27 cellular contexts compared by ENCODE assay signal in genomic region chr1:7068552-7068951, GRCh38.
"Had no signal": no experiment of that assay in that cellular context is flagged by ENCODE, and none has a peak within 500 bp of the region (broad histone marks: within the 10 kb centered on the region; RNA-seq: fewer than 3 reads in every experiment).

No MANE protein-coding gene starts in this region.

- H3K36me3 Mint-ChIP-seq: immature natural killer cell; mesothelial cell of epicardium; naive B cell; natural killer cell; neural progenitor cell; stimulated activated memory B cell treated with anti-CD40 and anti-IgM and Interleukin-4, amounts not matched to agents 10 μg/mL and 1 μg/mL and 100 μg/mL, for 72 hours; type B pancreatic cell had no signal

- H3K36me3 ChIP-seq: left ventricle myocardium inferior, neural progenitor cell, neutrophil, ovary, right atrium auricular region, tibial nerve, uterus had no signal

- ATAC-seq: left colon; natural killer cell; sciatic nerve; stimulated activated memory B cell treated with anti-CD40 and anti-IgM and Interleukin-4, amounts not matched to agents 10 μg/mL and 1 μg/mL and 100 μg/mL, for 72 hours; stimulated activated naive CD8-positive, alpha-beta T cell treated with anti-CD3 and anti-CD28 coated beads, Interleukin-15, amount 100 ng/mL, for 72 hours had no signal

- H3K27ac ChIP-seq: left ventricle myocardium inferior, neural progenitor cell, neutrophil, ovary, right atrium auricular region, skin epidermis, tibial nerve, uterus had no signal

- H3K4me3 ChIP-seq: left ventricle myocardium inferior, lung, neural progenitor cell, ovary, right atrium auricular region, skin epidermis, tibial nerve, uterus had no signal

- H2AFZ ChIP-seq: neural progenitor cell had no signal

- H3K9me3 ChIP-seq: left ventricle myocardium inferior, neutrophil, ovary, right atrium auricular region, tibial nerve, uterus had no signal

- H3K4me1 Mint-ChIP-seq: mesothelial cell of epicardium; natural killer cell; stimulated activated memory B cell treated with anti-CD40 and anti-IgM and Interleukin-4, amounts not matched to agents 10 μg/mL and 1 μg/mL and 100 μg/mL, for 72 hours; stimulated activated naive CD8-positive, alpha-beta T cell treated with anti-CD3 and anti-CD28 coated beads, Interleukin-15, amount 100 ng/mL, for 72 hours had no signal

- H3K27me3 ChIP-seq: ovary, right atrium auricular region, tibial nerve, uterus had no signal

- H3K27ac Mint-ChIP-seq: immature natural killer cell; mesothelial cell of epicardium; naive B cell; natural killer cell; nephron progenitor cell; neural progenitor cell; progenitor cell of endocrine pancreas; stimulated activated memory B cell treated with anti-CD40 and anti-IgM and Interleukin-4, amounts not matched to agents 10 μg/mL and 1 μg/mL and 100 μg/mL, for 72 hours; stimulated activated naive CD8-positive, alpha-beta T cell treated with anti-CD3 and anti-CD28 coated beads, Interleukin-15, amount 100 ng/mL, for 72 hours; type B pancreatic cell had no signal

- H3K9ac ChIP-seq: neural progenitor cell had no signal

- H3K4me1 ChIP-seq: uterus had no signal

- H3K4me2 ChIP-seq: neural progenitor cell had no signal

- H3K9me3 Mint-ChIP-seq: immature natural killer cell; mesothelial cell of epicardium; natural killer cell; nephron progenitor cell; neural progenitor cell; stimulated activated naive CD8-positive, alpha-beta T cell treated with anti-CD3 and anti-CD28 coated beads, Interleukin-15, amount 100 ng/mL, for 72 hours; type B pancreatic cell had no signal

- DNase-seq: hypothalamus; immature natural killer cell; kidney; left colon; left ventricle myocardium inferior; mesendoderm; naive B cell; natural killer cell; nephron progenitor cell; occipital lobe; ovary; stimulated activated CD4-positive, alpha-beta T cell treated with anti-CD3 and anti-CD28 coated beads, Interleukin-12 subunit alpha, Interleukin-12 subunit beta, amount 100 ng/mL, for 4 hours; stimulated activated CD4-positive, alpha-beta T cell treated with anti-CD3 and anti-CD28 coated beads, Interleukin-4, amount 100 ng/mL, for 24 hours; stimulated activated naive CD4-positive, alpha-beta T cell treated with Interleukin-2 at 50 U/mL for 16 hours; stimulated activated naive CD8-positive, alpha-beta T cell treated with anti-CD3 and anti-CD28 coated beads, Interleukin-15, amount 100 ng/mL, for 72 hours; uterus had no signal

- H3K4me3 Mint-ChIP-seq: immature natural killer cell; mesothelial cell of epicardium; natural killer cell; stimulated activated memory B cell treated with anti-CD40 and anti-IgM and Interleukin-4, amounts not matched to agents 10 μg/mL and 1 μg/mL and 100 μg/mL, for 72 hours; stimulated activated naive CD8-positive, alpha-beta T cell treated with anti-CD3 and anti-CD28 coated beads, Interleukin-15, amount 100 ng/mL, for 72 hours; type B pancreatic cell had no signal
